In the genomic region with DNA sequence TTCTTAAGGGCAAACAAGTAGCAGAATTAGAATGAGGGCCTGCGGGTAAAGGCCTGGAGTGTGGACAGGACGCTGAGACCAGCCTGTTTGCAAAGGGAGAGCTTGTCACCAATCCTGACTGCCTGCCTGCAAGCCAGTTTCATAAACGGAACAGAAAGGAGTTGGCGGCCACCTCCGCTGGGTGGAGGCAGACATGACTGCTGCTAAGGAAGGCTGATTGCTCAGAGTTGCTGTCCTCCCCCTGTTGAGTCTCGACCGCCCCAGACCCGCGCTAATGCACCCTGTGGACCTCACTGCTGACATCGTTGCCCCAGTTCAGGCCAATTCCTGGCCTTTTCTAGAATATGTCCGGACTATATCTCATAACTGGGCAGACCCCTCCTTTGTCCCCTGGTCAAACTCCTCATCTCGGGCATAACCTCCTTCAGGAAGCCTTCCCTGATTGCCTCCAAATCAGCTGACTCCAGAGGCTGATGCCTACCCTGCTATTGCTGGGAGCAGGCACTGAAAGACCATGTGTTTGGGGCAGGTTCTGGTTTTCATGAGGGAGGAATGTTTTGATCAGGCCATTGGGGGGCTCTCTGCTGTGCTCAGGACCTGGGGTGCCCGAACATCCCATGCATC, we compare ENCODE assay signal across 18 cellular contexts.
"Had no signal": no experiment of that assay in that cellular context is flagged by ENCODE, and none has a peak within 500 bp of the region (broad histone marks: within the 10 kb centered on the region; RNA-seq: fewer than 3 reads in every experiment).

No MANE protein-coding gene starts in this region.

- H3K9me3 ChIP-seq: esophagus squamous epithelium, pancreas, right lobe of liver, testis, upper lobe of left lung had no signal

- H3K9me3 Mint-ChIP-seq: activated naive CD4-positive, alpha-beta T cell treated with anti-CD3 and anti-CD28 coated beads, Interleukin-2, amount 50 U/mL, for 24 hours; dendritic cell treated with granulocyte-macrophage colony-stimulating factor and Interleukin-4, amounts not matched to agents 40 ng/mL and 50 ng/mL, for 4 days; stimulated activated effector memory CD8-positive, alpha-beta T cell treated with anti-CD3 and anti-CD28 coated beads, Interleukin-12 subunit alpha, Interleukin-12 subunit beta, amount 100 ng/mL, for 72 hours had no signal

- H3K4me1 Mint-ChIP-seq: stimulated activated effector memory CD8-positive, alpha-beta T cell treated with anti-CD3 and anti-CD28 coated beads, Interleukin-12 subunit alpha, Interleukin-12 subunit beta, amount 100 ng/mL, for 72 hours had no signal

- H3K27ac ChIP-seq: esophagus squamous epithelium, pancreas, right lobe of liver, testis, upper lobe of left lung, WERI-Rb-1 had no signal

- H3K4me1 ChIP-seq: esophagus squamous epithelium, pancreas, right lobe of liver, testis, upper lobe of left lung had no signal

- H3K4me3 Mint-ChIP-seq: activated naive CD4-positive, alpha-beta T cell treated with anti-CD3 and anti-CD28 coated beads, Interleukin-2, amount 50 U/mL, for 24 hours; dendritic cell treated with granulocyte-macrophage colony-stimulating factor and Interleukin-4, amounts not matched to agents 40 ng/mL and 50 ng/mL, for 4 days; stimulated activated effector memory CD8-positive, alpha-beta T cell treated with anti-CD3 and anti-CD28 coated beads, Interleukin-12 subunit alpha, Interleukin-12 subunit beta, amount 100 ng/mL, for 72 hours; T-helper 17 cell had no signal

- DNase-seq: activated CD4-positive, alpha-beta T cell treated with anti-CD3 and anti-CD28 coated beads for 1 hour; activated CD4-positive, alpha-beta T cell treated with anti-CD3 and anti-CD28 coated beads, Interleukin-2, amount 50 U/mL, for 4 hours; activated gamma-delta T cell; effector memory CD4-positive, alpha-beta T cell; esophagus squamous epithelium; left ventricle myocardium superior; pancreas; right lobe of liver; small intestine; stimulated activated CD4-positive, alpha-beta T cell treated with anti-CD3 and anti-CD28 coated beads, Interleukin-15, amount 100 ng/mL, for 24 hours; stimulated activated CD4-positive, alpha-beta T cell treated with anti-CD3 and anti-CD28 coated beads, Interleukin-4, amount 100 ng/mL, for 24 hours; T-helper 17 cell; testis; upper lobe of left lung; WERI-Rb-1 had no signal

- H3K36me3 ChIP-seq: esophagus squamous epithelium, pancreas, right lobe of liver, upper lobe of left lung, WERI-Rb-1 had no signal

- H3K4me3 ChIP-seq: esophagus squamous epithelium, pancreas, right lobe of liver, testis, upper lobe of left lung had no signal

- ATAC-seq: left ventricle myocardium superior; pancreas; right lobe of liver; stimulated activated effector memory CD8-positive, alpha-beta T cell treated with anti-CD3 and anti-CD28 coated beads, Interleukin-12 subunit alpha, Interleukin-12 subunit beta, amount 100 ng/mL, for 72 hours; T-helper 17 cell had no signal

- H3K27ac Mint-ChIP-seq: activated naive CD4-positive, alpha-beta T cell treated with anti-CD3 and anti-CD28 coated beads, Interleukin-2, amount 50 U/mL, for 24 hours; dendritic cell treated with granulocyte-macrophage colony-stimulating factor and Interleukin-4, amounts not matched to agents 40 ng/mL and 50 ng/mL, for 4 days; stimulated activated effector memory CD8-positive, alpha-beta T cell treated with anti-CD3 and anti-CD28 coated beads, Interleukin-12 subunit alpha, Interleukin-12 subunit beta, amount 100 ng/mL, for 72 hours; T-helper 17 cell had no signal

- H3K36me3 Mint-ChIP-seq: activated naive CD4-positive, alpha-beta T cell treated with anti-CD3 and anti-CD28 coated beads, Interleukin-2, amount 50 U/mL, for 24 hours; stimulated activated effector memory CD8-positive, alpha-beta T cell treated with anti-CD3 and anti-CD28 coated beads, Interleukin-12 subunit alpha, Interleukin-12 subunit beta, amount 100 ng/mL, for 72 hours had no signal

- H3K27me3 ChIP-seq: pancreas, right lobe of liver, testis, upper lobe of left lung had no signal
